1 cellular context compared by ENCODE assay signal in genomic region chr3:11622846-11623550, GRCh38.
TF ChIP-seq lines count a peak whose summit lies in the region.

No MANE protein-coding gene starts in this region.

TF ChIP-seq in HepG2, 621 proteins besides CTCF, POLR2A, EP300 and RAD21 (continued from another document and continues in another):
- TF ChIP-seq ZFP91 (CRISPR knock-in tag; IDR thresholded peaks at IDR 0.05; ENCODE audit: borderline replicate concordance) = no peak
- TF ChIP-seq MAFK (conservative IDR thresholded peaks at IDR 0.05 in 1 of 2, IDR thresholded peaks at IDR 0.05 in 1 of 2; ENCODE audit: low read length in 2 of 2) = 0 out of 4 replicates have a peak, but pooled peaks of 1 of the 2 experiments have one; percentile 32
- no peak for TF ChIP-seq ZNF230 (CRISPR knock-in tag; IDR thresholded peaks at IDR 0.05)
- TF ChIP-seq SOX5 (CRISPR knock-in tag; IDR thresholded peaks at IDR 0.05; ENCODE audit: borderline replicate concordance) = peak; percentile 82
- TF ChIP-seq ZNF318 (CRISPR knock-in tag; IDR thresholded peaks at IDR 0.05) = no peak
- no peak for TF ChIP-seq ZNF646 (CRISPR knock-in tag; IDR thresholded peaks at IDR 0.05)
- TF ChIP-seq IKZF1 (IDR thresholded peaks at IDR 0.05) = no peak
- peak; percentile 62; the same call in 1 of the 2 replicates for TF ChIP-seq ZNF331 (CRISPR knock-in tag; IDR thresholded peaks at IDR 0.05)
- peak; percentile 52 for TF ChIP-seq KDM6A (CRISPR knock-in tag; IDR thresholded peaks at IDR 0.05; ENCODE audit: low read depth)
- TF ChIP-seq FOSL2 (CRISPR knock-in tag; IDR thresholded peaks at IDR 0.05) = peak; percentile 91
- TF ChIP-seq THYN1 (CRISPR knock-in tag; IDR thresholded peaks at IDR 0.05; ENCODE audit: borderline replicate concordance, low read depth) = no peak
- TF ChIP-seq TOPORS (CRISPR knock-in tag; IDR thresholded peaks at IDR 0.05) = no peak
- TF ChIP-seq ZBED4 (CRISPR knock-in tag; IDR thresholded peaks at IDR 0.05; ENCODE audit: borderline replicate concordance) = peak; percentile 60; the same call in 1 of the 2 replicates
- TF ChIP-seq KMT2A (CRISPR knock-in tag; IDR thresholded peaks at IDR 0.05) = peak; percentile 55; the same call in 1 of the 2 replicates
- no peak for TF ChIP-seq ZNF546 (CRISPR knock-in tag; conservative IDR thresholded peaks at IDR 0.05)
- peak; percentile 62 for TF ChIP-seq ARID3A (IDR thresholded peaks at IDR 0.05; ENCODE audit: low read depth, low read length)
- peak; percentile 67 for TF ChIP-seq RARA (CRISPR knock-in tag; IDR thresholded peaks at IDR 0.05)
- TF ChIP-seq KDM3A (CRISPR knock-in tag; IDR thresholded peaks at IDR 0.05; ENCODE audit: low read depth) = 0 out of 2 replicates have a peak, but pooled peaks have one; percentile 37
- no peak for TF ChIP-seq STAG1 (CRISPR knock-in tag; IDR thresholded peaks at IDR 0.05)
- no peak for TF ChIP-seq ZKSCAN1 (IDR thresholded peaks at IDR 0.05; ENCODE audit: low read length)
- TF ChIP-seq IKZF5 (CRISPR knock-in tag; IDR thresholded peaks at IDR 0.05) = peak; percentile 73
- TF ChIP-seq ZKSCAN8 (CRISPR knock-in tag; IDR thresholded peaks at IDR 0.05; ENCODE audit: borderline replicate concordance) = peak; percentile 36; the same call in 1 of the 2 replicates
- TF ChIP-seq XRCC5 (optimal IDR thresholded peaks at IDR 0.05; ENCODE audit: low read length) = no peak
- no peak for TF ChIP-seq CREB1 (IDR thresholded peaks at IDR 0.05)
- peak; percentile 48; the same call in 1 of the 2 replicates for TF ChIP-seq CREB1 (CRISPR knock-in tag; IDR thresholded peaks at IDR 0.05)
- 0 out of 2 replicates have a peak, but pooled peaks have one; percentile 14 for TF ChIP-seq ZNF12 (CRISPR knock-in tag; IDR thresholded peaks at IDR 0.05)
- peak; percentile 69 for TF ChIP-seq ZNF3 (CRISPR knock-in tag; IDR thresholded peaks at IDR 0.05)
- 0 out of 2 replicates have a peak, but pooled peaks have one; percentile 40 for TF ChIP-seq SIN3A (IDR thresholded peaks at IDR 0.05; ENCODE audit: borderline replicate concordance, low read depth, low read length)
- 0 out of 2 replicates have a peak, but pooled peaks have one; percentile 62 for TF ChIP-seq FOXK1 (CRISPR knock-in tag; IDR thresholded peaks at IDR 0.05; ENCODE audit: borderline replicate concordance, low read depth)
